8 cellular contexts compared by ENCODE assay signal in the genomic region with DNA sequence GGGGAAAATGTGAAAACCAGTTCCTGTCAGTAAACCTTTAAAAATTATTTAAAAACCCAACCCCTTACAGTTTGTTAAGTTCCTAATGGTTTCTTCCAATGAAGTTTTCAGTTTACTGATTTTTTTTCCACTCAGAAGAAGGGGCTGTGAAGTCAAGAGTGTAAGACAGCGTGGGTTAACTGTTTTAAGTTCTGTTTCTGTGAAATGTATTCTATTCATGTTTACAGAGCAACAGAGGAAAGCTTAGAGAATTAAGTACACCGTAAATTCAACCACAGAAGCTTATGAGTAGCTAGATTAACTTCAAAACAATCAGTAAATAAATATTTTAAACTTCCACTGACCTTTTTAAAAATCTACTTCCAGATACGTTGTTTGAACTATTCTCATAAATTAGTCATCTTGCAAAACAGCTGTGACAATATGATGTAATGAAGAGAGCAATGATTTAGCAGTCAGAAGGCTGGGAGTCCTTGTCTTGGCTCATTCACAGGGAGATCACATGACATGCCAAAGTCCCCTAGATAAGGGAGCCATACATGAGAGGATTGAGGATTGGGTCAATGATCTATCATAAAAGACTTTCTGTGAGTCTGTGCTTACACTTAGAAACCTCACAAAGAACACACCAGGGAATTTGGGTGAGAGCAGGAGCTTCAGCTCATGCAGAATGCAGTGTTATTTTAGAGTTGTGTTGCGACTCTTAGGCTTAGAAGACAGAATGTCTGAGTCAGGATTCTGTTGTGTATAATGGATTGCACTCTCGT.
DNase-seq lines count a peak whose midpoint lies in the region; ATAC-seq and TF ChIP-seq lines count a peak whose summit lies in the region.
"Not testable (repeated sequence)": the region's sequence is repeated elsewhere in the genome, so short reads cannot be mapped to it uniquely, and the experiment has no call there.

No MANE protein-coding gene starts in this region.

- POLR2A ChIA-PET in PC-3 (lab: Charles Lee; ENCODE audit: unreplicated experiment) = not testable (repeated sequence)

- DNase-seq in DMS53 (lab: John Stamatoyannopoulos, UW) (peak; percentile 3), HCEC 1CT (peak; percentile 27), PC-3 (peak; percentile 61), fibroblast of mammary gland (ENCODE audit: low read depth) (peak; percentile 63), iris pigment epithelial cell (ENCODE audit: low read depth) (peak; percentile 60), myocyte (ENCODE audit: low read depth) (peak; percentile 42)
- DNase-seq in body of pancreas, upper lobe of right lung: not testable (repeated sequence)

- H3K9me2 ChIP-seq in PC-3 (replicated peaks; ENCODE audit: low read length) = not testable (repeated sequence)

- WGBS in body of pancreas, 2 donors = 18 to 28% methylated on average over 4 of the region's 5 CpGs

- TF ChIP-seq POLR2A in body of pancreas (IDR thresholded peaks at IDR 0.05) = not testable (repeated sequence)

- not testable (repeated sequence) for H3K27me3 ChIP-seq in PC-3 (ENCODE audit: low read length); body of pancreas; upper lobe of right lung

- not testable (repeated sequence) for H3F3A ChIP-seq in PC-3 (ENCODE audit: low read length, unreplicated experiment)

- not testable (repeated sequence) for H4K20me1 ChIP-seq in PC-3 (ENCODE audit: low read length)

- not testable (repeated sequence) for BruUV-seq in PC-3 (replicated peaks; lab: Mats Ljungman, UMichigan)

- TF ChIP-seq CTCF in PC-3 (conservative IDR thresholded peaks at IDR 0.05; ENCODE audit: low read depth, low read length); body of pancreas (IDR thresholded peaks at IDR 0.05); fibroblast of mammary gland (conservative IDR thresholded peaks at IDR 0.05; ENCODE audit: control insufficient read depth, insufficient read depth, low read depth, low read length); upper lobe of right lung (IDR thresholded peaks at IDR 0.05): not testable (repeated sequence)

- peak overlapping the region; percentile 69 for H3K9ac ChIP-seq in PC-3 (ENCODE audit: low read length)

- H3K9me3 ChIP-seq in PC-3 (ENCODE audit: low read length); body of pancreas; upper lobe of right lung: not testable (repeated sequence)

- peak overlapping the region; percentile 49 for H3K4me2 ChIP-seq in PC-3 (ENCODE audit: low read length)

- not testable (repeated sequence) for H2AFZ ChIP-seq in PC-3 (ENCODE audit: low read length)

- H3K4me3 ChIP-seq in PC-3 (ENCODE audit: low read length) = peak overlapping the region; percentile 34; the same call in 1 of the 2 replicates
- H3K4me3 ChIP-seq in body of pancreas; fibroblast of mammary gland (ENCODE audit: control insufficient read depth, low read depth, low read length); upper lobe of right lung: not testable (repeated sequence)

- CTCF ChIA-PET in PC-3 (lab: Charles Lee) = not testable (repeated sequence)

- H3K4me1 ChIP-seq in PC-3 (ENCODE audit: insufficient read depth, low read length) = peaks cover 40% of the 10 kb centered on the region
- not testable (repeated sequence) for H3K4me1 ChIP-seq in body of pancreas, upper lobe of right lung

- not testable (repeated sequence) for H3K79me2 ChIP-seq in PC-3 (ENCODE audit: low read length)

- H3K36me3 ChIP-seq in PC-3 (ENCODE audit: low read depth, low read length); body of pancreas (replicated peaks in 1 of 2; ENCODE audit: insufficient read depth in 1 of 2, low read depth in 2 of 2); upper lobe of right lung: not testable (repeated sequence)

- intact Hi-C loops in PC-3 (cut with micrococcal nuclease); body of pancreas (cut with DNase I); upper lobe of right lung (cut with DNase I): not testable (repeated sequence)

- H3K27ac ChIP-seq in PC-3 (ENCODE audit: low read length) (peak overlapping the region; percentile 89), body of pancreas (peak overlapping the region in 1 of 4 donors; percentile 59)
- not testable (repeated sequence) for H3K27ac ChIP-seq in upper lobe of right lung

- ATAC-seq in PC-3 (peak; percentile 60), body of pancreas (peak; percentile 82), upper lobe of right lung (peak; percentile 41)
